ENCODE assay signal across 8 cellular contexts in genomic region chr1:153776352-153776751, GRCh38. TPM values are rescaled to one million over a fixed set of nuclear protein-coding genes. Genes with fewer than 3 reads are reported as not detected.
DNase-seq lines count a peak whose midpoint lies in the region; ATAC-seq and TF ChIP-seq lines count a peak whose summit lies in the region.

No MANE protein-coding gene starts in this region.

- H3K27ac Mint-ChIP-seq in HFFc6, result no peak overlapping the region
- peak overlapping the region; percentile 40 for H3K27ac Mint-ChIP-seq in activated T-helper 1 cell treated with anti-CD3 and anti-CD28 coated beads, Interleukin-12 subunit alpha, Interleukin-12 subunit beta, Interleukin-2, Interleukin-4 antibody, amounts not matched to agents 30 ng/mL and 10 ng/mL and 1 ng/mL, durations not matched to agents 14 hours and 24 hours and 36 hours
- peak overlapping the region; percentile 39 for H3K27ac Mint-ChIP-seq in stimulated activated effector memory CD8-positive, alpha-beta T cell treated with anti-CD3 and anti-CD28 coated beads, Interleukin-12 subunit alpha, Interleukin-12 subunit beta, amount 100 ng/mL, for 72 hours

- peaks cover 17% of the 10 kb centered on the region for H3K4me1 Mint-ChIP-seq in HFFc6 (ENCODE audit: low read depth)
- peaks cover 25% of the 10 kb centered on the region for H3K4me1 Mint-ChIP-seq in activated T-helper 1 cell treated with anti-CD3 and anti-CD28 coated beads, Interleukin-12 subunit alpha, Interleukin-12 subunit beta, Interleukin-2, Interleukin-4 antibody, amounts not matched to agents 30 ng/mL and 10 ng/mL and 1 ng/mL, durations not matched to agents 14 hours and 24 hours and 36 hours (ENCODE audit: low read depth)
- H3K4me1 Mint-ChIP-seq in stimulated activated effector memory CD8-positive, alpha-beta T cell treated with anti-CD3 and anti-CD28 coated beads, Interleukin-12 subunit alpha, Interleukin-12 subunit beta, amount 100 ng/mL, for 72 hours, result peaks cover 49% of the 10 kb centered on the region

- ATAC-seq in stimulated activated effector memory CD8-positive, alpha-beta T cell treated with anti-CD3 and anti-CD28 coated beads, Interleukin-12 subunit alpha, Interleukin-12 subunit beta, amount 100 ng/mL, for 72 hours, result no peak

- peak overlapping the region; percentile 79 for H3K4me3 ChIP-seq in iPS-11a (ENCODE audit: low read depth, low read length)

- DNase-seq in HFFc6 (no peak), HCEC 1CT (no peak), NCI-H1417 (lab: John Stamatoyannopoulos, UW) (no peak), AG08395 (ENCODE audit: low spot score) (no peak), HPDE6-E6E7 (ENCODE audit: extremely low spot score) (no peak)
- no peak for DNase-seq in activated T-helper 1 cell treated with anti-CD3 and anti-CD28 coated beads, Interleukin-12 subunit alpha, Interleukin-12 subunit beta, Interleukin-2, Interleukin-4 antibody, amounts not matched to agents 30 ng/mL and 10 ng/mL and 1 ng/mL, durations not matched to agents 14 hours and 24 hours and 36 hours (ENCODE audit: low spot score)
- no peak for DNase-seq in stimulated activated effector memory CD8-positive, alpha-beta T cell treated with anti-CD3 and anti-CD28 coated beads, Interleukin-12 subunit alpha, Interleukin-12 subunit beta, amount 100 ng/mL, for 72 hours (ENCODE audit: low spot score in 2 of 2)

- intact Hi-C loops in activated T-helper 1 cell treated with anti-CD3 and anti-CD28 coated beads, Interleukin-12 subunit alpha, Interleukin-12 subunit beta, Interleukin-2, Interleukin-4 antibody, amounts not matched to agents 30 ng/mL and 10 ng/mL and 1 ng/mL, durations not matched to agents 14 hours and 24 hours and 36 hours (cut with micrococcal nuclease), result loop anchor here (2.0 kb wide), 1 partner anchor 14 kb away; no protein-coding TSS in a partner anchor

- peaks cover 8% of the 10 kb centered on the region for H3K27me3 Mint-ChIP-seq in HFFc6 (ENCODE audit: insufficient read depth)
- no peaks in the 10 kb centered on the region for H3K27me3 Mint-ChIP-seq in activated T-helper 1 cell treated with anti-CD3 and anti-CD28 coated beads, Interleukin-12 subunit alpha, Interleukin-12 subunit beta, Interleukin-2, Interleukin-4 antibody, amounts not matched to agents 30 ng/mL and 10 ng/mL and 1 ng/mL, durations not matched to agents 14 hours and 24 hours and 36 hours (ENCODE audit: insufficient read depth)

- H3K9me3 Mint-ChIP-seq in HFFc6, result no peaks in the 10 kb centered on the region
- no peaks in the 10 kb centered on the region for H3K9me3 Mint-ChIP-seq in activated T-helper 1 cell treated with anti-CD3 and anti-CD28 coated beads, Interleukin-12 subunit alpha, Interleukin-12 subunit beta, Interleukin-2, Interleukin-4 antibody, amounts not matched to agents 30 ng/mL and 10 ng/mL and 1 ng/mL, durations not matched to agents 14 hours and 24 hours and 36 hours
- H3K9me3 Mint-ChIP-seq in stimulated activated effector memory CD8-positive, alpha-beta T cell treated with anti-CD3 and anti-CD28 coated beads, Interleukin-12 subunit alpha, Interleukin-12 subunit beta, amount 100 ng/mL, for 72 hours, result no peaks in the 10 kb centered on the region

- H3K4me3 Mint-ChIP-seq in HFFc6, result peak overlapping the region; percentile 75
- H3K4me3 Mint-ChIP-seq in activated T-helper 1 cell treated with anti-CD3 and anti-CD28 coated beads, Interleukin-12 subunit alpha, Interleukin-12 subunit beta, Interleukin-2, Interleukin-4 antibody, amounts not matched to agents 30 ng/mL and 10 ng/mL and 1 ng/mL, durations not matched to agents 14 hours and 24 hours and 36 hours, result peak overlapping the region; percentile 63
- peak overlapping the region; percentile 76 for H3K4me3 Mint-ChIP-seq in stimulated activated effector memory CD8-positive, alpha-beta T cell treated with anti-CD3 and anti-CD28 coated beads, Interleukin-12 subunit alpha, Interleukin-12 subunit beta, amount 100 ng/mL, for 72 hours

- TF ChIP-seq CTCF in HFFc6 (IDR thresholded peaks at IDR 0.05), result no peak

- H3K36me3 Mint-ChIP-seq in HFFc6 (ENCODE audit: low read depth), result 0 out of 2 replicates have a peak, but pooled peaks cover 4% of the 10 kb centered on the region
- H3K36me3 Mint-ChIP-seq in activated T-helper 1 cell treated with anti-CD3 and anti-CD28 coated beads, Interleukin-12 subunit alpha, Interleukin-12 subunit beta, Interleukin-2, Interleukin-4 antibody, amounts not matched to agents 30 ng/mL and 10 ng/mL and 1 ng/mL, durations not matched to agents 14 hours and 24 hours and 36 hours (ENCODE audit: low read depth), result peaks cover 17% of the 10 kb centered on the region
- H3K36me3 Mint-ChIP-seq in stimulated activated effector memory CD8-positive, alpha-beta T cell treated with anti-CD3 and anti-CD28 coated beads, Interleukin-12 subunit alpha, Interleukin-12 subunit beta, amount 100 ng/mL, for 72 hours, result peaks cover 14% of the 10 kb centered on the region

RNA-seq across cellular contexts. Expression of gene SLC27A3, which starts 1.1 kb away (rescaled TPM):
- 1 to 10 TPM; 5.0 to 7.0 (median 6.1) TPM for total RNA-seq in HFFc6 (2021; fragmentation: NEBNext Ultra II Directional; extraction: Animal tissue kit (Norgen Biotek cat#: 25700))
- 10.8 and 11.1 TPM in 2 replicates for total RNA-seq in activated T-helper 1 cell treated with anti-CD3 and anti-CD28 coated beads, Interleukin-12 subunit alpha, Interleukin-12 subunit beta, Interleukin-2, Interleukin-4 antibody, amounts not matched to agents 30 ng/mL and 10 ng/mL and 1 ng/mL, durations not matched to agents 14 hours and 24 hours and 36 hours

RNA-seq across cellular contexts. Expression of gene INTS3, which starts 48.5 kb away (rescaled TPM):
- total RNA-seq in HFFc6 (2021; fragmentation: NEBNext Ultra II Directional; extraction: Animal tissue kit (Norgen Biotek cat#: 25700)), result 10 to 100 TPM; 33.6 to 43.8 (median 36.4) TPM
- total RNA-seq in activated T-helper 1 cell treated with anti-CD3 and anti-CD28 coated beads, Interleukin-12 subunit alpha, Interleukin-12 subunit beta, Interleukin-2, Interleukin-4 antibody, amounts not matched to agents 30 ng/mL and 10 ng/mL and 1 ng/mL, durations not matched to agents 14 hours and 24 hours and 36 hours, result 57.0 and 57.3 TPM in 2 replicates
